In genomic region chr9:136339173-136339957, GRCh38 we compare ENCODE assay signal across 8 cellular contexts. TPM values are rescaled to one million over a fixed set of nuclear protein-coding genes. Genes with fewer than 3 reads are reported as not detected.
DNase-seq lines count a peak whose midpoint lies in the region; ATAC-seq, FAIRE-seq and TF ChIP-seq lines count a peak whose summit lies in the region.

No MANE protein-coding gene starts in this region.

- H3K27ac Mint-ChIP-seq in WTC11, result no peak overlapping the region; the same call in 1 of the 2 replicates
- no peak overlapping the region for H3K27ac Mint-ChIP-seq in activated T-helper 2 cell treated with anti-CD3 and anti-CD28 coated beads, Interferon-gamma antibody, Interleukin-2, Interleukin-4, amounts not matched to agents 10 μg/mL and 5 μg/mL and 100 μg/mL, durations not matched to agents 14 hours and 24 hours and 36 hours

- intact Hi-C loops in ovary (cut with DNase I), result no loop called here
- intact Hi-C loops in activated T-helper 2 cell treated with anti-CD3 and anti-CD28 coated beads, Interferon-gamma antibody, Interleukin-2, Interleukin-4, amounts not matched to agents 10 μg/mL and 5 μg/mL and 100 μg/mL, durations not matched to agents 14 hours and 24 hours and 36 hours (cut with micrococcal nuclease), result no loop called here

- no peaks in the 10 kb centered on the region for H3K36me3 ChIP-seq in ovary

- 77 to 81% (median 80%) methylated on average over 30 to 32 of the region's 32 CpGs for WGBS in ovary, 3 donors

- POLR2A ChIA-PET in WTC11 (lab: Charles Lee), result interaction anchor here (0.6 kb wide), 1 partner anchor 311 kb away, joined by 5 read pairs; no protein-coding TSS in a partner anchor

- no peaks in the 10 kb centered on the region for H3K27me3 ChIP-seq in ovary

- ATAC-seq in WTC11, result peak; percentile 66

- no peaks in the 10 kb centered on the region for H3K4me1 Mint-ChIP-seq in WTC11
- no peaks in the 10 kb centered on the region for H3K4me1 Mint-ChIP-seq in activated T-helper 2 cell treated with anti-CD3 and anti-CD28 coated beads, Interferon-gamma antibody, Interleukin-2, Interleukin-4, amounts not matched to agents 10 μg/mL and 5 μg/mL and 100 μg/mL, durations not matched to agents 14 hours and 24 hours and 36 hours (ENCODE audit: low read depth)

- no peaks in the 10 kb centered on the region for H3K36me3 Mint-ChIP-seq in WTC11
- H3K36me3 Mint-ChIP-seq in activated T-helper 2 cell treated with anti-CD3 and anti-CD28 coated beads, Interferon-gamma antibody, Interleukin-2, Interleukin-4, amounts not matched to agents 10 μg/mL and 5 μg/mL and 100 μg/mL, durations not matched to agents 14 hours and 24 hours and 36 hours (ENCODE audit: low read depth), result no peaks in the 10 kb centered on the region

- no peak overlapping the region for H3K27ac ChIP-seq in ovary

- DNase-seq in activated T-cell treated with anti-CD3 and anti-CD28 coated beads for 48 hours (ENCODE audit: low read depth), result peak; percentile 38
- no peak for DNase-seq in activated T-cell treated with anti-CD3 and anti-CD28 coated beads for 4 hours
- DNase-seq in Kasumi-1 (lab: John Stamatoyannopoulos, UW), result peak; percentile 47 to 58
- DNase-seq in WTC11 (ENCODE audit: low spot score), result peak; percentile 85
- peak; percentile 79 to 85 for DNase-seq in frontal cortex (ENCODE audit: low spot score in 2 of 2)
- no peak for DNase-seq in ovary
- DNase-seq in activated gamma-delta T cell (lab: John Stamatoyannopoulos, UW), result no peak
- DNase-seq in activated T-helper 2 cell treated with anti-CD3 and anti-CD28 coated beads, Interferon-gamma antibody, Interleukin-2, Interleukin-4, amounts not matched to agents 10 μg/mL and 5 μg/mL and 100 μg/mL, durations not matched to agents 14 hours and 24 hours and 36 hours (ENCODE audit: low spot score), result no peak

- no peak overlapping the region for H3K4me3 Mint-ChIP-seq in WTC11
- no peak overlapping the region for H3K4me3 Mint-ChIP-seq in activated T-helper 2 cell treated with anti-CD3 and anti-CD28 coated beads, Interferon-gamma antibody, Interleukin-2, Interleukin-4, amounts not matched to agents 10 μg/mL and 5 μg/mL and 100 μg/mL, durations not matched to agents 14 hours and 24 hours and 36 hours (ENCODE audit: low read depth)

- CTCF ChIA-PET in WTC11 (lab: Charles Lee), result interaction anchor here (0.5 to 1.9 kb wide), 34 partner anchors 11 to 355 kb away, joined by 3 to 36 read pairs (median 4); partner anchors contain the start of genes DNLZ and GPSM1

- H3K9me3 Mint-ChIP-seq in WTC11, result no peaks in the 10 kb centered on the region
- no peaks in the 10 kb centered on the region for H3K9me3 Mint-ChIP-seq in activated T-helper 2 cell treated with anti-CD3 and anti-CD28 coated beads, Interferon-gamma antibody, Interleukin-2, Interleukin-4, amounts not matched to agents 10 μg/mL and 5 μg/mL and 100 μg/mL, durations not matched to agents 14 hours and 24 hours and 36 hours

- TF ChIP-seq CTCF in WTC11 (IDR thresholded peaks at IDR 0.05), result peak; percentile 94
- TF ChIP-seq CTCF in ovary (IDR thresholded peaks at IDR 0.05), result peak; percentile 27 to 48 (median 38)

- peaks cover 4% of the 10 kb centered on the region for H3K4me1 ChIP-seq in ovary (ENCODE audit: insufficient read depth)

- H3K27me3 Mint-ChIP-seq in WTC11 (ENCODE audit: low read depth), result no peaks in the 10 kb centered on the region
- no peaks in the 10 kb centered on the region for H3K27me3 Mint-ChIP-seq in activated T-helper 2 cell treated with anti-CD3 and anti-CD28 coated beads, Interferon-gamma antibody, Interleukin-2, Interleukin-4, amounts not matched to agents 10 μg/mL and 5 μg/mL and 100 μg/mL, durations not matched to agents 14 hours and 24 hours and 36 hours (ENCODE audit: low read depth)

- no peak for TF ChIP-seq POLR2A in ovary (IDR thresholded peaks at IDR 0.05)

- no peak for TF ChIP-seq EP300 in ovary (IDR thresholded peaks at IDR 0.05)

- H3K9me3 ChIP-seq in ovary, result no peaks in the 10 kb centered on the region

- FAIRE-seq in frontal cortex (lab: Jason Lieb, UNC), result no peak

- no peak overlapping the region for H3K4me3 ChIP-seq in ovary

TF ChIP-seq in WTC11, 78 proteins besides CTCF, POLR2A, EP300 and RAD21:
- TF ChIP-seq ZNF121 (CRISPR knock-in tag; IDR thresholded peaks at IDR 0.05) (peak; percentile 40; the same call in 1 of the 2 replicates), GTF2I (CRISPR knock-in tag; conservative IDR thresholded peaks at IDR 0.05) (no peak)

RNA-seq across cellular contexts. Expression of gene GPSM1, which starts 12.0 kb away (rescaled TPM):
- total RNA-seq in WTC11 (2021) (14.2 to 16.2 TPM (median 16.2 TPM) in 3 replicates), frontal cortex (71.7 TPM), ovary (10 to 100 TPM; 14.1 to 65.4 (median 36.4) TPM)
- 10 to 100 TPM in 1 of 2 donors, under 1 TPM in 1; 0.57 to 26.6 TPM for polyA plus RNA-seq in ovary
- total RNA-seq in activated T-helper 2 cell treated with anti-CD3 and anti-CD28 coated beads, Interferon-gamma antibody, Interleukin-2, Interleukin-4, amounts not matched to agents 10 μg/mL and 5 μg/mL and 100 μg/mL, durations not matched to agents 14 hours and 24 hours and 36 hours, result 24.5 and 25.8 TPM in 2 replicates

RNA-seq across cellular contexts. Expression of gene DNLZ, which starts 24.2 kb away (rescaled TPM):
- total RNA-seq in WTC11 (2021), result 13.5 to 17.2 TPM (median 15.0 TPM) in 3 replicates
- total RNA-seq in frontal cortex, result 9.0 TPM
- total RNA-seq in ovary, result 10 to 100 TPM; 14.4 to 33.3 (median 24.2) TPM
- polyA plus RNA-seq in ovary, result 10 to 100 TPM in 1 of 2 donors, 1 to 10 TPM in 1; 1.8 to 10.3 TPM
- 25.4 and 31.0 TPM in 2 replicates for total RNA-seq in activated T-helper 2 cell treated with anti-CD3 and anti-CD28 coated beads, Interferon-gamma antibody, Interleukin-2, Interleukin-4, amounts not matched to agents 10 μg/mL and 5 μg/mL and 100 μg/mL, durations not matched to agents 14 hours and 24 hours and 36 hours

RNA-seq across cellular contexts. Expression of gene CARD9, which starts 34.1 kb away (rescaled TPM):
- 0.76 to 0.96 TPM (median 0.96 TPM) in 3 replicates for total RNA-seq in WTC11 (2021)
- 0.41 TPM for total RNA-seq in frontal cortex
- 1 to 10 TPM in 4 of 7 donors, under 1 TPM in 3; 0.48 to 3.5 (median 1.3) TPM for total RNA-seq in ovary
- under 1 TPM in 1 of 2 donors, not detected in 1; 0.61 TPM for polyA plus RNA-seq in ovary
- 16.2 and 17.6 TPM in 2 replicates for total RNA-seq in activated T-helper 2 cell treated with anti-CD3 and anti-CD28 coated beads, Interferon-gamma antibody, Interleukin-2, Interleukin-4, amounts not matched to agents 10 μg/mL and 5 μg/mL and 100 μg/mL, durations not matched to agents 14 hours and 24 hours and 36 hours

RNA-seq across cellular contexts. Expression of gene CCDC187, which starts 35.5 kb away (rescaled TPM):
- 0.02 to 0.04 TPM in 2 of 3 replicates, not detected in the other for total RNA-seq in WTC11 (2021)
- 0.41 TPM for total RNA-seq in frontal cortex
- 10 to 100 TPM in 1 of 7 donors, 1 to 10 TPM in 2, under 1 TPM in 3, not detected in 1; 0.03 to 15.7 (median 1.2) TPM for total RNA-seq in ovary
- under 1 TPM; 0.02 to 0.05 TPM for polyA plus RNA-seq in ovary
- total RNA-seq in activated T-helper 2 cell treated with anti-CD3 and anti-CD28 coated beads, Interferon-gamma antibody, Interleukin-2, Interleukin-4, amounts not matched to agents 10 μg/mL and 5 μg/mL and 100 μg/mL, durations not matched to agents 14 hours and 24 hours and 36 hours, result 0.02 TPM in 1 of 2 replicates, not detected in the other

Comparison
In these comparisons a context has a peak if more than half of its experiments do, and no peak if none do; other contexts are left out.
1. DNase-seq: peak in activated T-cell treated with anti-CD3 and anti-CD28 coated beads for 48 hours (single experiment), Kasumi-1 (2 of 2), WTC11 (single experiment) and frontal cortex (2 of 2); none in activated T-cell treated with anti-CD3 and anti-CD28 coated beads for 4 hours (single experiment), ovary (0 of 5), activated gamma-delta T cell (single experiment) and activated T-helper 2 cell treated with anti-CD3 and anti-CD28 coated beads, Interferon-gamma antibody, Interleukin-2, Interleukin-4, amounts not matched to agents 10 μg/mL and 5 μg/mL and 100 μg/mL, durations not matched to agents 14 hours and 24 hours and 36 hours (single experiment).